Comparison of ENCODE assay signal across 9 cellular contexts in genomic region chrX:23008431-23009099, GRCh38. TPM values are rescaled to one million over a fixed set of nuclear protein-coding genes. Genes with fewer than 3 reads are reported as not detected.
DNase-seq lines count a peak whose midpoint lies in the region; ATAC-seq and TF ChIP-seq lines count a peak whose summit lies in the region.
"Had no signal": no experiment of that assay in that cellular context is flagged by ENCODE, and none has a peak within 500 bp of the region (broad histone marks: within the 10 kb centered on the region; RNA-seq: fewer than 3 reads in every experiment).

No MANE protein-coding gene starts in this region.

- no peaks in the 10 kb centered on the region for H3F3A ChIP-seq in MM.1S (ENCODE audit: insufficient read depth, low read length)

- H3K4me1 Mint-ChIP-seq in nephron, result no peaks in the 10 kb centered on the region

- H3K27ac ChIP-seq in MM.1S (ENCODE audit: low read length), result no peak overlapping the region

- no peaks in the 10 kb centered on the region for H3K9me2 ChIP-seq in MM.1S (replicated peaks; ENCODE audit: insufficient read depth, low read length)

- no peaks in the 10 kb centered on the region for H3K27me3 Mint-ChIP-seq in nephron (ENCODE audit: low read depth)

- peaks cover 17% of the 10 kb centered on the region for H3K9me3 Mint-ChIP-seq in nephron

- H3K79me2 ChIP-seq in MM.1S (ENCODE audit: low read length), result no peaks in the 10 kb centered on the region

- no peak for TF ChIP-seq POLR2A in GM18505 (IDR thresholded peaks at IDR 0.05; ENCODE audit: borderline replicate concordance, extremely low read depth, insufficient read depth, insufficient read length)

- H3K4me1 ChIP-seq in MM.1S (ENCODE audit: low read length), result no peaks in the 10 kb centered on the region

- H3K9me3 ChIP-seq in MM.1S (replicated peaks; ENCODE audit: insufficient read depth, low read length), result no peaks in the 10 kb centered on the region

- H4K20me1 ChIP-seq in MM.1S (ENCODE audit: insufficient read depth, low read length), result no peaks in the 10 kb centered on the region

- H3K9ac ChIP-seq in MM.1S (ENCODE audit: low read length), result no peak overlapping the region

- H3K36me3 ChIP-seq in MM.1S (replicated peaks; ENCODE audit: insufficient read depth, low read length), result no peaks in the 10 kb centered on the region

- no peaks in the 10 kb centered on the region for H3K27me3 ChIP-seq in MM.1S (replicated peaks; ENCODE audit: insufficient read depth, low read length)

- H3K36me3 Mint-ChIP-seq in nephron (ENCODE audit: low read depth), result no peaks in the 10 kb centered on the region
- H3K36me3 Mint-ChIP-seq: natural killer cell had no signal

- TF ChIP-seq CTCF in MM.1S (IDR thresholded peaks at IDR 0.05; ENCODE audit: low read length) (peak; percentile 28; the same call in 1 of the 2 replicates), nephron (IDR thresholded peaks at IDR 0.05; ENCODE audit: unreplicated experiment in 3 of 3) (peak; percentile 28 to 52 (median 28))

- H3K4me3 ChIP-seq in MM.1S (ENCODE audit: low read length), result no peak overlapping the region

- H3K4me3 Mint-ChIP-seq in nephron, result no peak overlapping the region
- H3K4me3 Mint-ChIP-seq: natural killer cell had no signal

- ATAC-seq in GM18505 (IDR thresholded peaks at IDR 0.05; ENCODE audit: unreplicated experiment), result no peak
- ATAC-seq: natural killer cell had no signal

- in situ Hi-C loops in G401 (cut with HindIII; ENCODE audit: low sequenced_read_pairs), result no loop called here

- no peak overlapping the region for H3K4me2 ChIP-seq in MM.1S (ENCODE audit: low read depth, low read length)

- no peak overlapping the region for H3K27ac Mint-ChIP-seq in nephron
- H3K27ac Mint-ChIP-seq: natural killer cell had no signal

- DNase-seq in G401 (ENCODE audit: low spot score) (peak; percentile 20), MM.1S (peak; percentile 9), cerebellar cortex (ENCODE audit: low spot score) (peak; percentile 15), GOT3 (lab: John Stamatoyannopoulos, UW) (no peak), HK-2 (ENCODE audit: unreplicated experiment) (no peak), SKM-1 (lab: John Stamatoyannopoulos, UW; ENCODE audit: unreplicated experiment) (no peak)
- DNase-seq: natural killer cell had no signal

- no peak overlapping the region for H2AFZ ChIP-seq in MM.1S (ENCODE audit: low read length)

RNA-seq across cellular contexts. Expression of gene DDX53, which starts 8.8 kb away (rescaled TPM):
- total RNA-seq in G401 (2014; rRNA removed; shearing (Covaris generic)), result not detected in 2 replicates
- total RNA-seq: natural killer cell had no signal

Comparison
In these comparisons a context has a peak if more than half of its experiments do, and no peak if none do; other contexts are left out.
1. DNase-seq: peak in G401 (single experiment), MM.1S (single experiment) and cerebellar cortex (single experiment); none in GOT3 (single experiment), HK-2 (single experiment) and SKM-1 (single experiment).